Comparison of ENCODE assay signal across 1 cellular context in genomic region chr1:206924549-206925115, GRCh38.
TF ChIP-seq lines count a peak whose summit lies in the region.

No MANE protein-coding gene starts in this region.

TF ChIP-seq in GM12878, 131 proteins besides CTCF, POLR2A, EP300 and RAD21 (continued from another document and continues in another):
- TF ChIP-seq KDM1A (IDR thresholded peaks at IDR 0.05; ENCODE audit: borderline replicate concordance): no peak
- no peak for TF ChIP-seq PRDM15 (CRISPR knock-in tag; IDR thresholded peaks at IDR 0.05)
- TF ChIP-seq SKIL (IDR thresholded peaks at IDR 0.05; ENCODE audit: low read depth, poor library complexity, severe bottlenecking): no peak
- TF ChIP-seq HDAC6 (IDR thresholded peaks at IDR 0.05; ENCODE audit: unreplicated experiment): no peak
- peak; percentile 72 for TF ChIP-seq USF2 (IDR thresholded peaks at IDR 0.05; ENCODE audit: borderline replicate concordance, low read depth, low read length)
- TF ChIP-seq CREB1 (IDR thresholded peaks at IDR 0.05; ENCODE audit: low read depth): no peak
- no peak for TF ChIP-seq IRF5 (IDR thresholded peaks at IDR 0.05; ENCODE audit: borderline replicate concordance)
- peak in 1 of 2 experiments; percentile 82; a peak in 1 of 3 replicates for TF ChIP-seq EGR1 (IDR thresholded peaks at IDR 0.05; ENCODE audit: borderline replicate concordance in 1 of 2, low read depth in 2 of 2, low read length in 2 of 2)
- no peak for TF ChIP-seq POLR2AphosphoS5 (IDR thresholded peaks at IDR 0.05; ENCODE audit: low read length)
- peak; percentile 49; the same call in 1 of the 2 replicates for TF ChIP-seq SMAD5 (IDR thresholded peaks at IDR 0.05; ENCODE audit: low read depth)
- TF ChIP-seq BCL11A (IDR thresholded peaks at IDR 0.05; ENCODE audit: low read depth, low read length): peak; percentile 27; the same call in 1 of the 2 replicates
- TF ChIP-seq NFIC (IDR thresholded peaks at IDR 0.05; ENCODE audit: low read depth, low read length): no peak
- TF ChIP-seq MYC (IDR thresholded peaks at IDR 0.05; ENCODE audit: insufficient read depth, insufficient read length, insufficient replicate concordance, low read length, severe bottlenecking): peak; percentile 33
- no peak for TF ChIP-seq ZNF217 (IDR thresholded peaks at IDR 0.05)
- TF ChIP-seq BHLHE40 (IDR thresholded peaks at IDR 0.05; ENCODE audit: borderline replicate concordance in 1 of 2, low read depth in 2 of 2, low read length in 1 of 2): peak; percentile 94 to 96
- TF ChIP-seq ATF3 (IDR thresholded peaks at IDR 0.05; ENCODE audit: borderline replicate concordance, extremely low read depth, low read depth, low read length): peak; percentile 19; the same call in 1 of the 2 replicates
- no peak for TF ChIP-seq RUNX3 (IDR thresholded peaks at IDR 0.05; ENCODE audit: low read length)
- TF ChIP-seq ASH2L (IDR thresholded peaks at IDR 0.05; ENCODE audit: borderline replicate concordance, low read depth): 0 out of 2 replicates have a peak, but pooled peaks have one; percentile 56
- TF ChIP-seq CBX5 (IDR thresholded peaks at IDR 0.05; ENCODE audit: low read depth): no peak
- TF ChIP-seq MAX (IDR thresholded peaks at IDR 0.05; ENCODE audit: low read depth, low read length): peak; percentile 16; the same call in 1 of the 2 replicates
- TF ChIP-seq ELK1 (IDR thresholded peaks at IDR 0.05; ENCODE audit: low read depth, low read length): no peak
- TF ChIP-seq RELB (IDR thresholded peaks at IDR 0.05; ENCODE audit: low read depth): no peak; the same call in 1 of the 2 replicates
- peak; percentile 6; the same call in 1 of the 2 replicates for TF ChIP-seq WRNIP1 (IDR thresholded peaks at IDR 0.05; ENCODE audit: borderline replicate concordance, low read depth, low read length)
- peak; percentile 89 for TF ChIP-seq ZNF592 (IDR thresholded peaks at IDR 0.05)
- TF ChIP-seq BMI1 (IDR thresholded peaks at IDR 0.05; ENCODE audit: borderline replicate concordance): no peak
- no peak for TF ChIP-seq SUZ12 (IDR thresholded peaks at IDR 0.05; ENCODE audit: unreplicated experiment)
- no peak for TF ChIP-seq E4F1 (IDR thresholded peaks at IDR 0.05; ENCODE audit: borderline replicate concordance, partially characterized antibody)
- no peak; the same call in 1 of the 2 replicates for TF ChIP-seq CHD2 (IDR thresholded peaks at IDR 0.05; ENCODE audit: borderline replicate concordance, low read depth, low read length)
- 0 out of 2 replicates have a peak, but pooled peaks have one; percentile 21 for TF ChIP-seq BACH1 (IDR thresholded peaks at IDR 0.05; ENCODE audit: borderline replicate concordance)
- peak; percentile 41 for TF ChIP-seq ZNF687 (IDR thresholded peaks at IDR 0.05)
